Comparison of ENCODE assay signal across 1 cellular context in genomic region chr20:1469925-1470571, GRCh38.
TF ChIP-seq lines count a peak whose summit lies in the region.

No MANE protein-coding gene starts in this region.

TF ChIP-seq in HepG2, 621 proteins besides CTCF, POLR2A, EP300 and RAD21 (continued from another document and continues in another):
- TF ChIP-seq ZNF672 (CRISPR knock-in tag; IDR thresholded peaks at IDR 0.05) = no peak
- TF ChIP-seq ZNF766 (CRISPR knock-in tag; IDR thresholded peaks at IDR 0.05; ENCODE audit: borderline replicate concordance) = no peak
- no peak for TF ChIP-seq HNRNPLL (IDR thresholded peaks at IDR 0.05; ENCODE audit: low read depth, low read length, poor library complexity, severe bottlenecking)
- TF ChIP-seq DRAP1 (CRISPR knock-in tag; IDR thresholded peaks at IDR 0.05) = peak; percentile 84
- TF ChIP-seq MED8 (CRISPR knock-in tag; IDR thresholded peaks at IDR 0.05; ENCODE audit: insufficient replicate concordance) = no peak
- peak; percentile 98 for TF ChIP-seq XRCC5 (optimal IDR thresholded peaks at IDR 0.05; ENCODE audit: low read length)
- TF ChIP-seq ESRRA (CRISPR knock-in tag; IDR thresholded peaks at IDR 0.05; ENCODE audit: low read depth) = no peak
- TF ChIP-seq, protein P1, sequence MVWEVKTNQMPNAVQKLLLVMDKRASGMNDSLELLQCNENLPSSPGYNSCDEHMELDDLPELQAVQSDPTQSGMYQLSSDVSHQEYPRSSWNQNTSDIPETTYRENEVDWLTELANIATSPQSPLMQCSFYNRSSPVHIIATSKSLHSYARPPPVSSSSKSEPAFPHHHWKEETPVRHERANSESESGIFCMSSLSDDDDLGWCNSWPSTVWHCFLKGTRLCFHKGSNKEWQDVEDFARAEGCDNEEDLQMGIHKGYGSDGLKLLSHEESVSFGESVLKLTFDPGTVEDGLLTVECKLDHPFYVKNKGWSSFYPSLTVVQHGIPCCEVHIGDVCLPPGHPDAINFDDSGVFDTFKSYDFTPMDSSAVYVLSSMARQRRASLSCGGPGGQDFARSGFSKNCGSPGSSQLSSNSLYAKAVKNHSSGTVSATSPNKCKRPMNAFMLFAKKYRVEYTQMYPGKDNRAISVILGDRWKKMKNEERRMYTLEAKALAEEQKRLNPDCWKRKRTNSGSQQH (CRISPR knock-in tag; IDR thresholded peaks at IDR 0.05; ENCODE audit: low read depth) = peak; percentile 81; the same call in 1 of the 2 replicates
- no peak for TF ChIP-seq MXD3 (CRISPR knock-in tag; IDR thresholded peaks at IDR 0.05)
- no peak for TF ChIP-seq CREM (IDR thresholded peaks at IDR 0.05)
- no peak for TF ChIP-seq CREM (CRISPR knock-in tag; IDR thresholded peaks at IDR 0.05)
- no peak for TF ChIP-seq NBN (conservative IDR thresholded peaks at IDR 0.05)
- TF ChIP-seq SCMH1 (CRISPR knock-in tag; IDR thresholded peaks at IDR 0.05; ENCODE audit: borderline replicate concordance) = no peak
- no peak for TF ChIP-seq SNAI1 (CRISPR knock-in tag; IDR thresholded peaks at IDR 0.05; ENCODE audit: borderline replicate concordance)
- TF ChIP-seq, protein P2, sequence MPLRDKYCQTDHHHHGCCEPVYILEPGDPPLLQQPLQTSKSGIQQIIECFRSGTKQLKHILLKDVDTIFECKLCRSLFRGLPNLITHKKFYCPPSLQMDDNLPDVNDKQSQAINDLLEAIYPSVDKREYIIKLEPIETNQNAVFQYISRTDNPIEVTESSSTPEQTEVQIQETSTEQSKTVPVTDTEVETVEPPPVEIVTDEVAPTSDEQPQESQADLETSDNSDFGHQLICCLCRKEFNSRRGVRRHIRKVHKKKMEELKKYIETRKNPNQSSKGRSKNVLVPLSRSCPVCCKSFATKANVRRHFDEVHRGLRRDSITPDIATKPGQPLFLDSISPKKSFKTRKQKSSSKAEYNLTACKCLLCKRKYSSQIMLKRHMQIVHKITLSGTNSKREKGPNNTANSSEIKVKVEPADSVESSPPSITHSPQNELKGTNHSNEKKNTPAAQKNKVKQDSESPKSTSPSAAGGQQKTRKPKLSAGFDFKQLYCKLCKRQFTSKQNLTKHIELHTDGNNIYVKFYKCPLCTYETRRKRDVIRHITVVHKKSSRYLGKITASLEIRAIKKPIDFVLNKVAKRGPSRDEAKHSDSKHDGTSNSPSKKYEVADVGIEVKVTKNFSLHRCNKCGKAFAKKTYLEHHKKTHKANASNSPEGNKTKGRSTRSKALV (CRISPR knock-in tag; IDR thresholded peaks at IDR 0.05) = peak; percentile 81; the same call in 1 of the 2 replicates
- TF ChIP-seq GABPB1 (CRISPR knock-in tag; IDR thresholded peaks at IDR 0.05) = peak; percentile 49; the same call in 1 of the 2 replicates
- TF ChIP-seq ZNF296 (CRISPR knock-in tag; conservative IDR thresholded peaks at IDR 0.05) = no peak
- TF ChIP-seq CBX5 (CRISPR knock-in tag; IDR thresholded peaks at IDR 0.05; ENCODE audit: borderline replicate concordance) = peak; percentile 91; the same call in 1 of the 2 replicates
- TF ChIP-seq, protein P3, sequence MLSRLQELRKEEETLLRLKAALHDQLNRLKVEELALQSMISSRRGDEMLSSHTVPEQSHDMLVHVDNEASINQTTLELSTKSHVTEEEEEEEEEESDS (CRISPR knock-in tag; IDR thresholded peaks at IDR 0.05; ENCODE audit: borderline replicate concordance) = peak; percentile 23; the same call in 1 of the 2 replicates
- TF ChIP-seq ATRX (CRISPR knock-in tag; IDR thresholded peaks at IDR 0.05; ENCODE audit: borderline replicate concordance) = no peak
- peak; percentile 75 for TF ChIP-seq ELF3 (CRISPR knock-in tag; IDR thresholded peaks at IDR 0.05)
- no peak for TF ChIP-seq STAT5B (CRISPR knock-in tag; IDR thresholded peaks at IDR 0.05)
- TF ChIP-seq ASH2L (IDR thresholded peaks at IDR 0.05; ENCODE audit: insufficient read length, low read depth, low read length) = peak; percentile 17
- peak; percentile 87; the same call in 1 of the 2 replicates for TF ChIP-seq ZNF839 (CRISPR knock-in tag; IDR thresholded peaks at IDR 0.05; ENCODE audit: borderline replicate concordance)
- TF ChIP-seq SALL1 (CRISPR knock-in tag; IDR thresholded peaks at IDR 0.05) = peak; percentile 91
- TF ChIP-seq SRSF4 (IDR thresholded peaks at IDR 0.05; ENCODE audit: low read depth, low read length, poor library complexity, severe bottlenecking) = no peak
- TF ChIP-seq ZNF335 (CRISPR knock-in tag; IDR thresholded peaks at IDR 0.05) = no peak
- TF ChIP-seq ZNF782 (CRISPR knock-in tag; IDR thresholded peaks at IDR 0.05; ENCODE audit: borderline replicate concordance) = no peak
- no peak for TF ChIP-seq TEAD2 (CRISPR knock-in tag; IDR thresholded peaks at IDR 0.05)
- TF ChIP-seq TARDBP (CRISPR knock-in tag; IDR thresholded peaks at IDR 0.05) = peak; percentile 79; the same call in 1 of the 2 replicates
- TF ChIP-seq ZNF768 (CRISPR knock-in tag; IDR thresholded peaks at IDR 0.05) = no peak
- TF ChIP-seq, protein P4, sequence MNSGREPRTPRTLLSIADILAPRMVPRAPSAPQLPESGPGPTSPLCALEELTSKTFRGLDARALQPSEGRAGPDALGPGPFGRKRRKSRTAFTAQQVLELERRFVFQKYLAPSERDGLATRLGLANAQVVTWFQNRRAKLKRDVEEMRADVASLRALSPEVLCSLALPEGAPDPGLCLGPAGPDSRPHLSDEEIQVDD (CRISPR knock-in tag; IDR thresholded peaks at IDR 0.05; ENCODE audit: borderline replicate concordance) = no peak
- TF ChIP-seq SMARCC2 (IDR thresholded peaks at IDR 0.05) = 0 out of 2 replicates have a peak, but pooled peaks have one; percentile 34
- no peak for TF ChIP-seq ZNF17 (CRISPR knock-in tag; IDR thresholded peaks at IDR 0.05)
- no peak for TF ChIP-seq NCOA5 (CRISPR knock-in tag; IDR thresholded peaks at IDR 0.05)
- peak; percentile 57; the same call in 1 of the 2 replicates for TF ChIP-seq NFYC (CRISPR knock-in tag; IDR thresholded peaks at IDR 0.05)
- TF ChIP-seq ZNF670 (CRISPR knock-in tag; IDR thresholded peaks at IDR 0.05; ENCODE audit: borderline replicate concordance) = no peak
- no peak for TF ChIP-seq NR2F2 (IDR thresholded peaks at IDR 0.05; ENCODE audit: borderline replicate concordance, low read depth)
- TF ChIP-seq ZNF713 (CRISPR knock-in tag; IDR thresholded peaks at IDR 0.05) = no peak
- TF ChIP-seq NKX3-1 (CRISPR knock-in tag; IDR thresholded peaks at IDR 0.05) = peak; percentile 40; the same call in 1 of the 2 replicates
- no peak; the same call in 1 of the 2 replicates for TF ChIP-seq ATF6 (CRISPR knock-in tag; conservative IDR thresholded peaks at IDR 0.05)
- no peak for TF ChIP-seq ZNF710 (CRISPR knock-in tag; IDR thresholded peaks at IDR 0.05; ENCODE audit: borderline replicate concordance)
- 0 out of 2 replicates have a peak, but pooled peaks have one; percentile 43 for TF ChIP-seq ZFP36L1 (CRISPR knock-in tag; IDR thresholded peaks at IDR 0.05)
- TF ChIP-seq ZNF343 (CRISPR knock-in tag; IDR thresholded peaks at IDR 0.05) = no peak
- TF ChIP-seq, protein P5, sequence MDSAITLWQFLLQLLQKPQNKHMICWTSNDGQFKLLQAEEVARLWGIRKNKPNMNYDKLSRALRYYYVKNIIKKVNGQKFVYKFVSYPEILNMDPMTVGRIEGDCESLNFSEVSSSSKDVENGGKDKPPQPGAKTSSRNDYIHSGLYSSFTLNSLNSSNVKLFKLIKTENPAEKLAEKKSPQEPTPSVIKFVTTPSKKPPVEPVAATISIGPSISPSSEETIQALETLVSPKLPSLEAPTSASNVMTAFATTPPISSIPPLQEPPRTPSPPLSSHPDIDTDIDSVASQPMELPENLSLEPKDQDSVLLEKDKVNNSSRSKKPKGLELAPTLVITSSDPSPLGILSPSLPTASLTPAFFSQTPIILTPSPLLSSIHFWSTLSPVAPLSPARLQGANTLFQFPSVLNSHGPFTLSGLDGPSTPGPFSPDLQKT (CRISPR knock-in tag; IDR thresholded peaks at IDR 0.05; ENCODE audit: borderline replicate concordance) = no peak
- no peak for TF ChIP-seq PCBP1 (IDR thresholded peaks at IDR 0.05; ENCODE audit: borderline replicate concordance, low read depth, low read length)
- no peak for TF ChIP-seq MYNN (CRISPR knock-in tag; IDR thresholded peaks at IDR 0.05; ENCODE audit: low read depth)
- TF ChIP-seq ZNF44 (CRISPR knock-in tag; IDR thresholded peaks at IDR 0.05) = no peak
- no peak for TF ChIP-seq SP140L (CRISPR knock-in tag; IDR thresholded peaks at IDR 0.05; ENCODE audit: borderline replicate concordance)
- peak; percentile 42; the same call in 1 of the 2 replicates for TF ChIP-seq ZNF609 (CRISPR knock-in tag; IDR thresholded peaks at IDR 0.05; ENCODE audit: borderline replicate concordance)
- no peak for TF ChIP-seq ZSCAN25 (CRISPR knock-in tag; IDR thresholded peaks at IDR 0.05)
- TF ChIP-seq ZC3H13 (CRISPR knock-in tag; IDR thresholded peaks at IDR 0.05) = no peak
- TF ChIP-seq FOXP1 (IDR thresholded peaks at IDR 0.05) = no peak
- TF ChIP-seq FOXP1 (CRISPR knock-in tag; IDR thresholded peaks at IDR 0.05) = no peak; the same call in 1 of the 2 replicates
- TF ChIP-seq ZNF180 (CRISPR knock-in tag; IDR thresholded peaks at IDR 0.05; ENCODE audit: borderline replicate concordance, low read depth) = no peak
- TF ChIP-seq ZNF709 (CRISPR knock-in tag; IDR thresholded peaks at IDR 0.05) = 0 out of 2 replicates have a peak, but pooled peaks have one; percentile 29
- TF ChIP-seq ZSCAN30 (CRISPR knock-in tag; IDR thresholded peaks at IDR 0.05) = no peak
- TF ChIP-seq, protein P6, sequence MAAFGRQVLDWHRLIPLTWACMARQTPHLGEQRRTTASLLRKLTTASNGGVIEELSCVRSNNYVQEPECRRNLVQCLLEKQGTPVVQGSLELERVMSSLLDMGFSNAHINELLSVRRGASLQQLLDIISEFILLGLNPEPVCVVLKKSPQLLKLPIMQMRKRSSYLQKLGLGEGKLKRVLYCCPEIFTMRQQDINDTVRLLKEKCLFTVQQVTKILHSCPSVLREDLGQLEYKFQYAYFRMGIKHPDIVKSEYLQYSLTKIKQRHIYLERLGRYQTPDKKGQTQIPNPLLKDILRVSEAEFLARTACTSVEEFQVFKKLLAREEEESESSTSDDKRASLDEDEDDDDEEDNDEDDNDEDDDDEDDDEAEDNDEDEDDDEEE (CRISPR knock-in tag; IDR thresholded peaks at IDR 0.05) = peak; percentile 78; the same call in 1 of the 2 replicates
